ENCODE assay signal across 19 cellular contexts in the genomic region with DNA sequence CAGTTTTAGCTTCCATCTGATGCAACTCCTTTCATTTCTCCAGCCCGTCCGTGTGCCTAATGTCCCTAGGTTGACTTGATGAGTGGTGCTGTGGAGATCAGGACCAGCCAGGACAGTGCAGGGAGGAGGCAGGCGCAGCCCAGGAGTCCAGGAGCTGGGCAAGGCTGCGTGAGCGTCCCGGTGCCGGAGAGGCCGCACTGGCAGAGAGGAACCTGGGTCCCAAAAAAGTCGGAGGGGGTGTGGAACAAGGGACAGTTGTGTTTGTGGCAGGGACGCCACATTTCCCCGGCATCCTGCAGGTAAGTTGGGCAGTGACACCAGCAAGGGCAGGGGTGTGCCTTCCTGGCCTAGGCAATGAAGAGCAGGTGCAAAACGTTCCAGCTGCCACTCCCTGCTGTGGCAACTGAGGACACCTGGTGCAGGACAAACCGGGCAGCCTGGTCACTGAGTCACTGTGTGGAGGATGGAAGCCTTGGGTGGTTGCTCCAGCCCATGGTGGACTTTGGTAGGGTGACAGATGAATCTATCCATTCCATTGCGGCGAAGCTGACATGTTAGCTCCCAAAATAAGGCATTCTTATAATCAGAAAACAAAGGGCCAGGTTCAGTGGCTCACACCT. TPM values are rescaled to one million over a fixed set of nuclear protein-coding genes. Genes with fewer than 3 reads are reported as not detected.
"Had no signal": no experiment of that assay in that cellular context is flagged by ENCODE, and none has a peak within 500 bp of the region (broad histone marks: within the 10 kb centered on the region; RNA-seq: fewer than 3 reads in every experiment).

No MANE protein-coding gene starts in this region.

- H3K27ac ChIP-seq: ascending aorta, breast epithelium, gastrocnemius medialis, heart left ventricle, neutrophil, thyroid gland, uterus had no signal

- H3K9me3 ChIP-seq: ascending aorta, breast epithelium, gastrocnemius medialis, heart left ventricle, neutrophil, thyroid gland, uterus had no signal

- H3K4me3 ChIP-seq: ascending aorta, breast epithelium, gastrocnemius medialis, heart left ventricle, lung, thyroid gland, uterus had no signal

- H3K4me3 Mint-ChIP-seq: activated naive CD4-positive, alpha-beta T cell treated with anti-CD3 and anti-CD28 coated beads, Interleukin-2, amount 10 ng/mL, durations not matched to agents 7 days and 5 days; effector memory CD8-positive, alpha-beta T cell; naive thymus-derived CD4-positive, alpha-beta T cell; stimulated activated memory B cell treated with anti-CD40 and anti-IgM and Interleukin-4, amounts not matched to agents 10 μg/mL and 1 μg/mL and 100 μg/mL, for 72 hours had no signal

- H3K9me3 Mint-ChIP-seq: activated T-helper 2 cell treated with anti-CD3 and anti-CD28 coated beads, Interferon-gamma antibody, Interleukin-2, Interleukin-4, amounts not matched to agents 10 μg/mL and 5 μg/mL and 100 μg/mL, durations not matched to agents 14 hours and 24 hours and 36 hours; effector memory CD8-positive, alpha-beta T cell; stimulated activated memory B cell treated with anti-CD40 and anti-IgM and Interleukin-4, amounts not matched to agents 10 μg/mL and 1 μg/mL and 100 μg/mL, for 72 hours had no signal

- DNase-seq: activated CD4-positive, alpha-beta T cell treated with anti-CD3 and anti-CD28 coated beads, Interleukin-2, amount 50 U/mL, for 4 hours; activated CD4-positive, CD25-positive, alpha-beta regulatory T cell treated with anti-CD3 and anti-CD28 coated beads, Interleukin-2, amount 50 U/mL, for 72 hours; activated naive CD4-positive, alpha-beta T cell treated with anti-CD3 and anti-CD28 coated beads, Interleukin-2, amount 10 ng/mL, durations not matched to agents 7 days and 5 days; activated T-cell treated with anti-CD3 and anti-CD28 coated beads for 4 hours; dermis blood vessel endothelial cell; effector memory CD8-positive, alpha-beta T cell; gastrocnemius medialis; heart left ventricle; naive thymus-derived CD4-positive, alpha-beta T cell; stimulated activated CD4-positive, alpha-beta T cell treated with anti-CD3 and anti-CD28 coated beads, Interleukin-2, amount 100 ng/mL, for 48 hours; T1000; thyroid gland; uterus had no signal

- H3K36me3 Mint-ChIP-seq: activated naive CD4-positive, alpha-beta T cell treated with anti-CD3 and anti-CD28 coated beads, Interleukin-2, amount 10 ng/mL, durations not matched to agents 7 days and 5 days had no signal

- H3K4me1 Mint-ChIP-seq: activated naive CD4-positive, alpha-beta T cell treated with anti-CD3 and anti-CD28 coated beads, Interleukin-2, amount 10 ng/mL, durations not matched to agents 7 days and 5 days; stimulated activated memory B cell treated with anti-CD40 and anti-IgM and Interleukin-4, amounts not matched to agents 10 μg/mL and 1 μg/mL and 100 μg/mL, for 72 hours had no signal

- H3K36me3 ChIP-seq: breast epithelium, uterus had no signal

- ATAC-seq: effector memory CD8-positive, alpha-beta T cell; heart left ventricle; naive thymus-derived CD4-positive, alpha-beta T cell; stimulated activated memory B cell treated with anti-CD40 and anti-IgM and Interleukin-4, amounts not matched to agents 10 μg/mL and 1 μg/mL and 100 μg/mL, for 72 hours had no signal

- H3K27me3 Mint-ChIP-seq: effector memory CD8-positive, alpha-beta T cell; naive thymus-derived CD4-positive, alpha-beta T cell; stimulated activated memory B cell treated with anti-CD40 and anti-IgM and Interleukin-4, amounts not matched to agents 10 μg/mL and 1 μg/mL and 100 μg/mL, for 72 hours had no signal

- H3K27me3 ChIP-seq: ascending aorta, breast epithelium, gastrocnemius medialis, heart left ventricle, neutrophil, thyroid gland, uterus had no signal

- H3K4me1 ChIP-seq: ascending aorta, breast epithelium, gastrocnemius medialis, heart left ventricle, thyroid gland, uterus had no signal

- H3K27ac Mint-ChIP-seq: activated naive CD4-positive, alpha-beta T cell treated with anti-CD3 and anti-CD28 coated beads, Interleukin-2, amount 10 ng/mL, durations not matched to agents 7 days and 5 days; activated T-helper 2 cell treated with anti-CD3 and anti-CD28 coated beads, Interferon-gamma antibody, Interleukin-2, Interleukin-4, amounts not matched to agents 10 μg/mL and 5 μg/mL and 100 μg/mL, durations not matched to agents 14 hours and 24 hours and 36 hours; effector memory CD8-positive, alpha-beta T cell; naive thymus-derived CD4-positive, alpha-beta T cell; stimulated activated memory B cell treated with anti-CD40 and anti-IgM and Interleukin-4, amounts not matched to agents 10 μg/mL and 1 μg/mL and 100 μg/mL, for 72 hours had no signal

RNA-seq across cellular contexts. Expression of a gene that starts 53.2 kb away (rescaled TPM):
- total RNA-seq: activated T-helper 2 cell treated with anti-CD3 and anti-CD28 coated beads, Interferon-gamma antibody, Interleukin-2, Interleukin-4, amounts not matched to agents 10 μg/mL and 5 μg/mL and 100 μg/mL, durations not matched to agents 14 hours and 24 hours and 36 hours; ascending aorta had no signal
- polyA plus RNA-seq: naive thymus-derived CD4-positive, alpha-beta T cell had no signal
